32 cellular contexts compared by ENCODE assay signal in genomic region chr6:39339111-39339510, GRCh38. TPM values are rescaled to one million over a fixed set of nuclear protein-coding genes. Genes with fewer than 3 reads are reported as not detected.
DNase-seq lines count a peak whose midpoint lies in the region; ATAC-seq, FAIRE-seq and TF ChIP-seq lines count a peak whose summit lies in the region.
"Had no signal": no experiment of that assay in that cellular context is flagged by ENCODE, and none has a peak within 500 bp of the region (broad histone marks: within the 10 kb centered on the region; RNA-seq: fewer than 3 reads in every experiment).

No MANE protein-coding gene starts in this region.

- no peaks in the 10 kb centered on the region for H3K36me3 Mint-ChIP-seq in MCF 10A (ENCODE audit: insufficient read depth, unreplicated experiment)
- H3K36me3 Mint-ChIP-seq: neural progenitor cell had no signal

- H3K27ac Mint-ChIP-seq in MCF 10A (ENCODE audit: low read depth, unreplicated experiment) = no peak overlapping the region
- H3K27ac Mint-ChIP-seq: activated CD4-positive, alpha-beta memory T cell treated with anti-CD3 and anti-CD28 coated beads, Interleukin-2, amount 10 ng/mL, durations not matched to agents 7 days and 5 days; activated T-helper 1 cell treated with anti-CD3 and anti-CD28 coated beads, Interleukin-12 subunit alpha, Interleukin-12 subunit beta, Interleukin-2, Interleukin-4 antibody, amounts not matched to agents 30 ng/mL and 10 ng/mL and 1 ng/mL, durations not matched to agents 14 hours and 24 hours and 36 hours; neural progenitor cell; T-helper 17 cell had no signal

- no peaks in the 10 kb centered on the region for H3K27me3 Mint-ChIP-seq in MCF 10A (ENCODE audit: insufficient read depth, unreplicated experiment)

- H3K27me3 ChIP-seq in mammary epithelial cell (ENCODE audit: insufficient read depth, low read length) (no peaks in the 10 kb centered on the region), body of pancreas (no peaks in the 10 kb centered on the region), upper lobe of left lung (no peaks in the 10 kb centered on the region), sigmoid colon (peaks cover 0 to 19% (median 0%) of the 10 kb centered on the region in 3 donors)
- H3K27me3 ChIP-seq: BE2C, neural progenitor cell, tibial nerve had no signal

- CTCF ChIA-PET in mammary epithelial cell (lab: Charles Lee; ENCODE audit: low non-redundant PET) (no interaction called here), MCF 10A (lab: Yijun Ruan, JAX) (interaction anchor here (1.0 to 1.4 kb wide), 2 partner anchors 8 to 9 kb away, joined by 4 to 5 read pairs; no protein-coding TSS in a partner anchor)

- H3K4me1 ChIP-seq in mammary epithelial cell (ENCODE audit: insufficient read depth, low read length) (peaks cover 30% of the 10 kb centered on the region), body of pancreas (peaks cover 30% of the 10 kb centered on the region), mesodermal cell (ENCODE audit: control insufficient read depth, insufficient read depth, low read length, poor library complexity, severe bottlenecking) (peaks cover 16% of the 10 kb centered on the region), upper lobe of left lung (peaks cover 9 to 45% (median 40%) of the 10 kb centered on the region in 4 donors), sigmoid colon (no peaks in the 10 kb centered on the region)
- H3K4me1 ChIP-seq: BE2C had no signal

- no peak overlapping the region for H3K4me3 Mint-ChIP-seq in MCF 10A (ENCODE audit: unreplicated experiment)
- H3K4me3 Mint-ChIP-seq: activated CD4-positive, alpha-beta memory T cell treated with anti-CD3 and anti-CD28 coated beads, Interleukin-2, amount 10 ng/mL, durations not matched to agents 7 days and 5 days; activated T-helper 1 cell treated with anti-CD3 and anti-CD28 coated beads, Interleukin-12 subunit alpha, Interleukin-12 subunit beta, Interleukin-2, Interleukin-4 antibody, amounts not matched to agents 30 ng/mL and 10 ng/mL and 1 ng/mL, durations not matched to agents 14 hours and 24 hours and 36 hours; central memory CD8-positive, alpha-beta T cell; neural progenitor cell; T-helper 17 cell had no signal

- no peak overlapping the region for H3K9ac ChIP-seq in mammary epithelial cell (ENCODE audit: insufficient read depth, low read length)
- H3K9ac ChIP-seq: KMS-11, neural progenitor cell had no signal

- intact Hi-C loops in mammary epithelial cell (cut with micrococcal nuclease) (no loop called here), MCF 10A (cut with micrococcal nuclease) (no loop called here), body of pancreas (cut with DNase I) (no loop called here), sigmoid colon (cut with DNase I) (no loop called here)

- POLR2A ChIA-PET in MCF 10A (lab: Yijun Ruan, JAX) = no interaction called here

- no peaks in the 10 kb centered on the region for H4K20me1 ChIP-seq in mammary epithelial cell (ENCODE audit: insufficient read depth, low read length)

- H3K36me3 ChIP-seq in mammary epithelial cell (ENCODE audit: insufficient read depth, low read length) = no peaks in the 10 kb centered on the region
- H3K36me3 ChIP-seq in body of pancreas (replicated peaks in 1 of 2; ENCODE audit: insufficient read depth in 1 of 2, low read depth in 2 of 2) = no peaks in the 10 kb centered on the region
- no peaks in the 10 kb centered on the region for H3K36me3 ChIP-seq in mesodermal cell (ENCODE audit: control insufficient read depth, insufficient read depth, low read length)
- H3K36me3 ChIP-seq in upper lobe of left lung = no peaks in the 10 kb centered on the region
- no peaks in the 10 kb centered on the region for H3K36me3 ChIP-seq in sigmoid colon
- H3K36me3 ChIP-seq: BE2C, heart left ventricle, neural progenitor cell, tibial nerve had no signal

- no peak for TF ChIP-seq POLR2A in body of pancreas (IDR thresholded peaks at IDR 0.05)
- TF ChIP-seq POLR2A in upper lobe of left lung (IDR thresholded peaks at IDR 0.05) = no peak
- TF ChIP-seq POLR2A in sigmoid colon (IDR thresholded peaks at IDR 0.05) = no peak

- DNase-seq in mammary epithelial cell (no peak), MCF 10A (ENCODE audit: unreplicated experiment) (no peak), body of pancreas (no peak), upper lobe of left lung (no peak), sigmoid colon (no peak), HTR-8/SVneo (ENCODE audit: insufficient read length, low spot score) (no peak)
- DNase-seq: ACHN; activated CD4-positive, alpha-beta memory T cell treated with anti-CD3 and anti-CD28 coated beads, Interleukin-2, amount 10 ng/mL, durations not matched to agents 7 days and 5 days; activated CD8-positive, alpha-beta memory T cell treated with anti-CD3 and anti-CD28 coated beads, Interleukin-2, amount 50 U/mL, for 4 hours; activated naive CD4-positive, alpha-beta T cell treated with Interleukin-2 at 50 U/mL for 16 hours; BE2C; DMS 273 treated with DMSO at 0.1 percent for 48 hours; GOT3; islet precursor cell; stimulated activated CD4-positive, alpha-beta T cell treated with anti-CD3 and anti-CD28 coated beads, Interleukin-12 subunit alpha, Interleukin-12 subunit beta, amount 100 ng/mL, for 4 hours; stimulated activated CD4-positive, alpha-beta T cell treated with anti-CD3 and anti-CD28 coated beads, Interleukin-2, amount 100 ng/mL, for 48 hours; T-helper 17 cell had no signal

- FAIRE-seq in HTR-8/SVneo (lab: Jason Lieb, UNC) = no peak
- FAIRE-seq: GM12891, TTC549 had no signal

- peak; percentile 26 for ATAC-seq in body of pancreas
- ATAC-seq in upper lobe of left lung (ENCODE audit: low FRiP score in 2 of 2) = no peak
- no peak for ATAC-seq in HG02970 (IDR thresholded peaks at IDR 0.05; ENCODE audit: low FRiP score, unreplicated experiment)
- ATAC-seq: activated CD4-positive, CD25-positive, alpha-beta regulatory T cell treated with anti-CD3 and anti-CD28 coated beads, Interleukin-2, amount 50 U/mL, for 24 hours; esophagus mucosa; T-helper 17 cell had no signal

- H3K4me1 Mint-ChIP-seq in MCF 10A (ENCODE audit: insufficient read depth, unreplicated experiment) = peaks cover 6% of the 10 kb centered on the region

- H3K4me2 ChIP-seq in mammary epithelial cell (ENCODE audit: insufficient read depth, low read depth, low read length) = no peak overlapping the region
- H3K4me2 ChIP-seq: KMS-11, neural progenitor cell had no signal

- no peaks in the 10 kb centered on the region for H3K9me3 ChIP-seq in mammary epithelial cell (replicated peaks; ENCODE audit: insufficient read depth, low read length)
- no peaks in the 10 kb centered on the region for H3K9me3 ChIP-seq in body of pancreas
- no peaks in the 10 kb centered on the region for H3K9me3 ChIP-seq in mesodermal cell (ENCODE audit: control insufficient read depth, low read length)
- H3K9me3 ChIP-seq in upper lobe of left lung = no peaks in the 10 kb centered on the region
- H3K9me3 ChIP-seq in sigmoid colon = no peaks in the 10 kb centered on the region
- H3K9me3 ChIP-seq: BE2C, heart left ventricle, tibial nerve had no signal

- WGBS in mammary epithelial cell (ENCODE audit: low coverage, missing lambda C conversion rate) = 65% methylated on average over 4 of the region's 4 CpGs
- WGBS in body of pancreas, 2 donors = 24% methylated on average over 4 of the region's 4 CpGs
- WGBS in mesodermal cell (ENCODE audit: insufficient coverage in 2 of 2), 2 experiments = 14% methylated on average over 1 of the region's 4 CpGs; no CpG with 5 or more reads in 1 of the 2 experiments
- WGBS in upper lobe of left lung, 2 donors = 46 to 66% methylated on average over 4 of the region's 4 CpGs
- whole genome bisulfite sequencing in sigmoid colon, 2 donors = 73 to 78% methylated on average over 4 of the region's 4 CpGs

- in situ Hi-C loops in mammary epithelial cell (cut with MboI; ENCODE audit: low sequenced_read_pairs in 2 of 2) = no loop called here

- H3K9me3 Mint-ChIP-seq in MCF 10A (ENCODE audit: unreplicated experiment) = no peaks in the 10 kb centered on the region
- H3K9me3 Mint-ChIP-seq: activated CD4-positive, alpha-beta memory T cell treated with anti-CD3 and anti-CD28 coated beads, Interleukin-2, amount 10 ng/mL, durations not matched to agents 7 days and 5 days; activated T-helper 1 cell treated with anti-CD3 and anti-CD28 coated beads, Interleukin-12 subunit alpha, Interleukin-12 subunit beta, Interleukin-2, Interleukin-4 antibody, amounts not matched to agents 30 ng/mL and 10 ng/mL and 1 ng/mL, durations not matched to agents 14 hours and 24 hours and 36 hours; central memory CD8-positive, alpha-beta T cell; neural progenitor cell had no signal

- dilution Hi-C loops in mammary epithelial cell (cut with HindIII; ENCODE audit: low sequenced_read_pairs) = no loop called here

- TF ChIP-seq EP300 in upper lobe of left lung (IDR thresholded peaks at IDR 0.05) = no peak
- TF ChIP-seq EP300 in sigmoid colon (IDR thresholded peaks at IDR 0.05) = no peak

- TF ChIP-seq CTCF in mammary epithelial cell (conservative IDR thresholded peaks at IDR 0.05 in 1 of 2, IDR thresholded peaks at IDR 0.05 in 1 of 2; ENCODE audit: extremely low read depth in 1 of 2, insufficient read depth in 1 of 2, low read depth in 1 of 2, low read length in 2 of 2) (no peak), MCF 10A (IDR thresholded peaks at IDR 0.05; ENCODE audit: unreplicated experiment) (no peak), body of pancreas (IDR thresholded peaks at IDR 0.05) (no peak), upper lobe of left lung (IDR thresholded peaks at IDR 0.05) (no peak), sigmoid colon (IDR thresholded peaks at IDR 0.05) (no peak)

- H3K27ac ChIP-seq in mammary epithelial cell (ENCODE audit: insufficient read depth, low read depth, low read length) (no peak overlapping the region), body of pancreas (peak overlapping the region in 3 of 4 donors; percentile 54 to 65 (median 64)), mesodermal cell (ENCODE audit: low read depth, low read length, severe bottlenecking) (peak overlapping the region; percentile 36), upper lobe of left lung (peak overlapping the region; percentile 35 to 58 (median 44)), sigmoid colon (no peak overlapping the region)
- H3K27ac ChIP-seq: KMS-11, neural progenitor cell, tibial nerve had no signal

- no peaks in the 10 kb centered on the region for H3K79me2 ChIP-seq in mammary epithelial cell (ENCODE audit: insufficient read depth, low read length)

- BruUV-seq in mammary epithelial cell (replicated peaks; lab: Mats Ljungman, UMichigan) = no TSS peak
- BruUV-seq in MCF 10A (replicated peaks; lab: Mats Ljungman, UMichigan) = no TSS peak

- H3K4me3 ChIP-seq in mammary epithelial cell (replicated peaks in 1 of 3; ENCODE audit: insufficient read depth in 1 of 3, low read depth in 2 of 3, low read length in 3 of 3) (no peak overlapping the region), body of pancreas (no peak overlapping the region), mesodermal cell (ENCODE audit: extremely low read depth, insufficient read depth, low read length, poor library complexity, severe bottlenecking) (no peak overlapping the region), upper lobe of left lung (no peak overlapping the region), sigmoid colon (no peak overlapping the region)
- H3K4me3 ChIP-seq: heart left ventricle, lung, neural progenitor cell, tibial nerve had no signal

- H2AFZ ChIP-seq in mammary epithelial cell (ENCODE audit: low read depth, low read length) = peak overlapping the region; percentile 74

RNA-seq across cellular contexts. Expression of gene KCNK16, which starts 16.6 kb away (rescaled TPM):
- total RNA-seq in mammary epithelial cell (not detected), MCF 10A (2022) (not detected in 2 replicates), body of pancreas (1 to 10 TPM in 1 of 2 donors, not detected in 1; 2.9 TPM), upper lobe of left lung (not detected), sigmoid colon (not detected)
- polyA plus RNA-seq in mammary epithelial cell (not detected), sigmoid colon (not detected)
- polyA minus RNA-seq in mammary epithelial cell = not detected
- not detected for polyA plus RNA-seq in mesodermal cell (2013, experiment 1 of 2)
- not detected for polyA plus RNA-seq in mesodermal cell (2013, experiment 2 of 2)
- total RNA-seq: activated CD4-positive, alpha-beta memory T cell treated with anti-CD3 and anti-CD28 coated beads, Interleukin-2, amount 10 ng/mL, durations not matched to agents 7 days and 5 days; activated T-helper 1 cell treated with anti-CD3 and anti-CD28 coated beads, Interleukin-12 subunit alpha, Interleukin-12 subunit beta, Interleukin-2, Interleukin-4 antibody, amounts not matched to agents 30 ng/mL and 10 ng/mL and 1 ng/mL, durations not matched to agents 14 hours and 24 hours and 36 hours; esophagus mucosa; fibroblast of villous mesenchyme; heart left ventricle; lung; right cardiac atrium; T-helper 17 cell; tibial nerve had no signal
- polyA plus RNA-seq: heart left ventricle, lung, right cardiac atrium had no signal

RNA-seq across cellular contexts. Expression of gene KCNK17, which starts 24.9 kb away (rescaled TPM):
- total RNA-seq in mammary epithelial cell (10 to 100 TPM in 1 of 2 donors, not detected in 1; 13.0 TPM), MCF 10A (2022) (not detected in 2 replicates), body of pancreas (1 to 10 TPM; 1.6 to 2.3 TPM), upper lobe of left lung (1 to 10 TPM in 5 of 6 donors, under 1 TPM in 1; 0.61 to 7.7 (median 2.8) TPM), sigmoid colon (1 to 10 TPM in 2 of 4 donors, not detected in 2; 1.1 to 1.4 TPM)
- polyA plus RNA-seq in mammary epithelial cell (not detected), sigmoid colon (under 1 TPM in 1 of 3 donors, not detected in 2; 0.17 TPM)
- polyA minus RNA-seq in mammary epithelial cell = not detected
- polyA plus RNA-seq in mesodermal cell (2013, experiment 1 of 2) = 17.0 TPM
- polyA plus RNA-seq in mesodermal cell (2013, experiment 2 of 2) = 11.1 TPM
- total RNA-seq: activated CD4-positive, alpha-beta memory T cell treated with anti-CD3 and anti-CD28 coated beads, Interleukin-2, amount 10 ng/mL, durations not matched to agents 7 days and 5 days; activated T-helper 1 cell treated with anti-CD3 and anti-CD28 coated beads, Interleukin-12 subunit alpha, Interleukin-12 subunit beta, Interleukin-2, Interleukin-4 antibody, amounts not matched to agents 30 ng/mL and 10 ng/mL and 1 ng/mL, durations not matched to agents 14 hours and 24 hours and 36 hours; fibroblast of villous mesenchyme had no signal

Comparison
In these comparisons a context has a peak if more than half of its experiments do, and no peak if none do; other contexts are left out.
1. H3K27ac ChIP-seq: peak in body of pancreas (3 of 4), mesodermal cell (single experiment) and upper lobe of left lung (4 of 4); none in mammary epithelial cell (single experiment) and sigmoid colon (0 of 4).